In the genomic region with DNA sequence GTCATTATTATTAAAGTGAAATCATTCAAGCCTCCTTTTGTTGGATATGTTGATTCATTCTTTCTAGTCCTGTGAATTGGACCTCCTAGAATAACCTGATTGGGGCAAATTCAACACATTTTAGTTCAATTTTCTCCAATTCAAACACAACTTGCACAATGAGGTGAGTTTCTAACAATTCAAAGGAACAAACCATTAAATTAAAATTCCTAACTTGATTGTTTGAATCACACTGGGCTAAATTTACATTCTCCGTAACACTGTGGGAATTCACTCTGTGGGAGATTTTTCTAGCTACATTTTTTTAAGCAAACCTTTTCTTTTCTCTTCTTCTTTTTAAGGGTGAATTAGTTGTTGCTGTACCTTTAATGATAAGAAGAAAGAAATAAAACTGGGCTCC, we compare ENCODE assay signal across 29 cellular contexts.
"Had no signal": no experiment of that assay in that cellular context is flagged by ENCODE, and none has a peak within 500 bp of the region (broad histone marks: within the 10 kb centered on the region; RNA-seq: fewer than 3 reads in every experiment).

No MANE protein-coding gene starts in this region.

- H3K27ac Mint-ChIP-seq: activated CD4-positive, alpha-beta memory T cell treated with anti-CD3 and anti-CD28 coated beads, Interleukin-2, amount 10 ng/mL, durations not matched to agents 7 days and 5 days; activated CD4-positive, alpha-beta T cell treated with anti-CD3 and anti-CD28 coated beads, Interleukin-2, amount 10 ng/mL, durations not matched to agents 7 days and 5 days; activated naive CD4-positive, alpha-beta T cell treated with anti-CD3 and anti-CD28 coated beads, Interleukin-2, amount 10 ng/mL, durations not matched to agents 7 days and 5 days; activated naive CD4-positive, alpha-beta T cell treated with anti-CD3 and anti-CD28 coated beads, Interleukin-2, amount 50 U/mL, for 72 hours; activated naive CD8-positive, alpha-beta T cell treated with anti-CD3 and anti-CD28 coated beads, Interleukin-2, amount 10 ng/mL, durations not matched to agents 7 days and 5 days; activated T-cell treated with anti-CD3 and anti-CD28 coated beads, Interleukin-2, amount 50 U/mL, for 24 hours; activated T-cell treated with anti-CD3 and anti-CD28 coated beads, Interleukin-2, amount 50 U/mL, for 72 hours; brain had no signal

- H3K27me3 ChIP-seq: ascending aorta, breast epithelium, cardiac muscle cell, colonic mucosa, esophagus squamous epithelium, gastroesophageal sphincter, heart right ventricle had no signal

- H3K27ac ChIP-seq: ascending aorta, breast epithelium, cardiac muscle cell, colonic mucosa, epithelial cell of prostate, esophagus squamous epithelium, gastroesophageal sphincter, heart right ventricle had no signal

- ATAC-seq: activated naive CD4-positive, alpha-beta T cell treated with anti-CD3 and anti-CD28 coated beads, Interleukin-2, amount 50 U/mL, for 72 hours; activated T-cell treated with anti-CD3 and anti-CD28 coated beads, Interleukin-2, amount 50 U/mL, for 72 hours; gastroesophageal sphincter; heart right ventricle had no signal

- H3K9me3 Mint-ChIP-seq: activated CD4-positive, alpha-beta memory T cell treated with anti-CD3 and anti-CD28 coated beads, Interleukin-2, amount 10 ng/mL, durations not matched to agents 7 days and 5 days; activated CD4-positive, alpha-beta T cell treated with anti-CD3 and anti-CD28 coated beads, Interleukin-2, amount 10 ng/mL, durations not matched to agents 7 days and 5 days; activated naive CD4-positive, alpha-beta T cell treated with anti-CD3 and anti-CD28 coated beads, Interleukin-2, amount 10 ng/mL, durations not matched to agents 7 days and 5 days; activated naive CD4-positive, alpha-beta T cell treated with anti-CD3 and anti-CD28 coated beads, Interleukin-2, amount 50 U/mL, for 72 hours; activated naive CD8-positive, alpha-beta T cell treated with anti-CD3 and anti-CD28 coated beads, Interleukin-2, amount 10 ng/mL, durations not matched to agents 7 days and 5 days; activated T-cell treated with anti-CD3 and anti-CD28 coated beads, Interleukin-2, amount 50 U/mL, for 24 hours; activated T-cell treated with anti-CD3 and anti-CD28 coated beads, Interleukin-2, amount 50 U/mL, for 72 hours; brain had no signal

- H3K9me3 ChIP-seq: ascending aorta, breast epithelium, colonic mucosa, esophagus squamous epithelium, gastroesophageal sphincter, heart right ventricle had no signal

- H3K36me3 Mint-ChIP-seq: activated naive CD4-positive, alpha-beta T cell treated with anti-CD3 and anti-CD28 coated beads, Interleukin-2, amount 10 ng/mL, durations not matched to agents 7 days and 5 days; activated naive CD4-positive, alpha-beta T cell treated with anti-CD3 and anti-CD28 coated beads, Interleukin-2, amount 50 U/mL, for 72 hours; activated naive CD8-positive, alpha-beta T cell treated with anti-CD3 and anti-CD28 coated beads, Interleukin-2, amount 10 ng/mL, durations not matched to agents 7 days and 5 days; brain had no signal

- H3K4me3 Mint-ChIP-seq: activated CD4-positive, alpha-beta memory T cell treated with anti-CD3 and anti-CD28 coated beads, Interleukin-2, amount 10 ng/mL, durations not matched to agents 7 days and 5 days; activated CD4-positive, alpha-beta T cell treated with anti-CD3 and anti-CD28 coated beads, Interleukin-2, amount 10 ng/mL, durations not matched to agents 7 days and 5 days; activated naive CD4-positive, alpha-beta T cell treated with anti-CD3 and anti-CD28 coated beads, Interleukin-2, amount 10 ng/mL, durations not matched to agents 7 days and 5 days; activated naive CD8-positive, alpha-beta T cell treated with anti-CD3 and anti-CD28 coated beads, Interleukin-2, amount 10 ng/mL, durations not matched to agents 7 days and 5 days; activated T-cell treated with anti-CD3 and anti-CD28 coated beads, Interleukin-2, amount 50 U/mL, for 24 hours; activated T-cell treated with anti-CD3 and anti-CD28 coated beads, Interleukin-2, amount 50 U/mL, for 72 hours; brain had no signal

- FAIRE-seq: endothelial cell of umbilical vein had no signal

- H3K27me3 Mint-ChIP-seq: activated naive CD4-positive, alpha-beta T cell treated with anti-CD3 and anti-CD28 coated beads, Interleukin-2, amount 10 ng/mL, durations not matched to agents 7 days and 5 days; activated naive CD8-positive, alpha-beta T cell treated with anti-CD3 and anti-CD28 coated beads, Interleukin-2, amount 10 ng/mL, durations not matched to agents 7 days and 5 days had no signal

- H3K36me3 ChIP-seq: ascending aorta, breast epithelium, cardiac muscle cell, colonic mucosa, esophagus squamous epithelium, gastroesophageal sphincter, heart right ventricle had no signal

- H3K4me1 ChIP-seq: ascending aorta, breast epithelium, colonic mucosa, esophagus squamous epithelium, gastroesophageal sphincter, heart right ventricle had no signal

- H3K4me1 Mint-ChIP-seq: activated CD4-positive, alpha-beta memory T cell treated with anti-CD3 and anti-CD28 coated beads, Interleukin-2, amount 10 ng/mL, durations not matched to agents 7 days and 5 days; activated CD4-positive, alpha-beta T cell treated with anti-CD3 and anti-CD28 coated beads, Interleukin-2, amount 10 ng/mL, durations not matched to agents 7 days and 5 days; activated naive CD4-positive, alpha-beta T cell treated with anti-CD3 and anti-CD28 coated beads, Interleukin-2, amount 10 ng/mL, durations not matched to agents 7 days and 5 days; activated naive CD8-positive, alpha-beta T cell treated with anti-CD3 and anti-CD28 coated beads, Interleukin-2, amount 10 ng/mL, durations not matched to agents 7 days and 5 days had no signal

- H3K4me3 ChIP-seq: ascending aorta, breast epithelium, cardiac muscle cell, colonic mucosa, esophagus squamous epithelium, gastroesophageal sphincter, heart right ventricle had no signal

- DNase-seq: activated CD4-positive, alpha-beta memory T cell treated with anti-CD3 and anti-CD28 coated beads, Interleukin-2, amount 10 ng/mL, durations not matched to agents 7 days and 5 days; activated CD4-positive, alpha-beta T cell treated with anti-CD3 and anti-CD28 coated beads for 1 hour; activated CD4-positive, alpha-beta T cell treated with anti-CD3 and anti-CD28 coated beads for 4 hours; activated CD4-positive, alpha-beta T cell treated with anti-CD3 and anti-CD28 coated beads, Interleukin-2, amount 10 ng/mL, durations not matched to agents 7 days and 5 days; activated CD4-positive, alpha-beta T cell treated with anti-CD3 and anti-CD28 coated beads, Interleukin-2, amount 50 U/mL, for 4 hours; activated CD8-positive, alpha-beta memory T cell treated with anti-CD3 and anti-CD28 coated beads, Interleukin-2, amount 50 U/mL, for 48 hours; activated gamma-delta T cell; activated naive CD4-positive, alpha-beta T cell; activated naive CD4-positive, alpha-beta T cell treated with anti-CD3 and anti-CD28 coated beads, Interleukin-2, amount 10 ng/mL, durations not matched to agents 7 days and 5 days; activated naive CD8-positive, alpha-beta T cell treated with anti-CD3 and anti-CD28 coated beads, Interleukin-2, amount 10 ng/mL, durations not matched to agents 7 days and 5 days; activated T-cell treated with anti-CD3 and anti-CD28 coated beads for 4 hours; activated T-cell treated with anti-CD3 and anti-CD28 coated beads, Interleukin-2, amount 50 U/mL, for 24 hours; activated T-cell treated with anti-CD3 and anti-CD28 coated beads, Interleukin-2, amount 50 U/mL, for 72 hours; central memory CD4-positive, alpha-beta T cell; cerebellar nuclear complex; colonic mucosa; effector CD8-positive, alpha-beta T cell; esophagus squamous epithelium; foreskin melanocyte; heart right ventricle; T-helper 2 cell had no signal
